In genomic region chr13:77386880-77387606, GRCh38 we compare ENCODE assay signal across 9 cellular contexts.
DNase-seq lines count a peak whose midpoint lies in the region; ATAC-seq, FAIRE-seq and TF ChIP-seq lines count a peak whose summit lies in the region.
"Had no signal": no experiment of that assay in that cellular context is flagged by ENCODE, and none has a peak within 500 bp of the region (broad histone marks: within the 10 kb centered on the region; RNA-seq: fewer than 3 reads in every experiment).

No MANE protein-coding gene starts in this region.

- no peak for TF ChIP-seq POLR2A in GM12891 (IDR thresholded peaks at IDR 0.05; ENCODE audit: low read depth, low read length)

- no peaks in the 10 kb centered on the region for H3K27me3 ChIP-seq in psoas muscle (ENCODE audit: insufficient read depth in 3 of 3, low read length in 2 of 3)
- no peaks in the 10 kb centered on the region for H3K27me3 ChIP-seq in dorsolateral prefrontal cortex

- no peak for DNase-seq in GM12891 (ENCODE audit: insufficient read length, low spot score)
- DNase-seq in amniotic epithelial cell (ENCODE audit: low read depth) = peak; percentile 18
- peak in 1 of 2 donors; percentile 53 for DNase-seq in psoas muscle
- DNase-seq in dorsolateral prefrontal cortex = no peak
- DNase-seq in hypothalamus (lab: John Stamatoyannopoulos, UW) = no peak
- DNase-seq in NCI-H748 treated with DMSO at 0.1 percent for 48 hours (lab: John Stamatoyannopoulos, UW) = no peak
- DNase-seq: SHP77 had no signal

- H3K9me3 ChIP-seq in psoas muscle = no peaks in the 10 kb centered on the region

- H3K4me1 ChIP-seq in psoas muscle = no peaks in the 10 kb centered on the region

- no peak for TF ChIP-seq CTCF in psoas muscle (IDR thresholded peaks at IDR 0.05)
- TF ChIP-seq CTCF in dorsolateral prefrontal cortex (IDR thresholded peaks at IDR 0.05 in 54 of 56, conservative IDR thresholded peaks at IDR 0.05 in 2 of 56; ENCODE audit: low read depth in 1 of 56, partially characterized antibody in 56 of 56) = no peak

- intact Hi-C loops in psoas muscle (cut with DNase I) = no loop called here
- intact Hi-C loops in dorsolateral prefrontal cortex (cut with DNase I) = no loop called here

- peak; percentile 73 for ATAC-seq in HG02852 (IDR thresholded peaks at IDR 0.05; ENCODE audit: unreplicated experiment)
- peak; percentile 40 to 83 (median 73) for ATAC-seq in psoas muscle
- ATAC-seq in GM21619 (IDR thresholded peaks at IDR 0.05; ENCODE audit: unreplicated experiment) = no peak

- no peaks in the 10 kb centered on the region for H3K36me3 ChIP-seq in psoas muscle (ENCODE audit: insufficient read depth in 1 of 2, low read depth in 1 of 2)

- H3K27ac ChIP-seq in psoas muscle (peak overlapping the region; percentile 32), dorsolateral prefrontal cortex (peak overlapping the region in 3 of 59 donors; percentile 36 to 47 (median 42))

- 50 to 73% (median 57%) methylated on average over 5 of the region's 5 CpGs for WGBS in psoas muscle, 3 donors

- H3K4me3 ChIP-seq in psoas muscle (no peak overlapping the region), dorsolateral prefrontal cortex (no peak overlapping the region)

- peak; percentile 40 for FAIRE-seq in GM12891 (lab: Jason Lieb, UNC)

TF ChIP-seq in GM12891, 5 proteins besides CTCF, POLR2A, EP300 and RAD21:
- TF ChIP-seq POLR2AphosphoS5 (IDR thresholded peaks at IDR 0.05; ENCODE audit: low read depth, low read length) (no peak), POU2F2 (IDR thresholded peaks at IDR 0.05; ENCODE audit: low read depth, low read length) (no peak), TAF1 (IDR thresholded peaks at IDR 0.05; ENCODE audit: low read depth, low read length) (no peak), SPI1 (IDR thresholded peaks at IDR 0.05; ENCODE audit: low read depth, low read length) (0 out of 2 replicates have a peak, but pooled peaks have one; percentile 34), PAX5 (IDR thresholded peaks at IDR 0.05; ENCODE audit: insufficient read depth, low read length, severe bottlenecking) (no peak)
